Comparison of ENCODE assay signal across 27 cellular contexts in the genomic region with DNA sequence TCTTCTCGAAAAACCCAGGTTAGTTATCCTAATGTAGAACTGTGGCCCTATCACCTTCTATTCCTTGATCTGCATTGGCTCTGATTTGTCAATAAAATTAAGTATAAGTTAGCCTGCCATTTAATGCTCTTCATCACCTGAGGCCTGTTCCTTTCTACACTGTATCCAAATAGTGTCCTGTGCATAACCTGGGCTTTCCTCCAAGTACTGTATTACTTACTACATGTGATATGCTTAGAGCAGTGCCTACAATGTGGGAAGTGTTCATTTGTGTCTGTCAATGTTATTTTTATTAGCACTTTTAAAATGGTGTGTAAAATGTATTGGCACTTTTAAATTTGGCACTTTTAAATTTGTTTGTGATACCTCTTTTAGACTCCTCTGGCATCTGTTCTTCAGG.
"Had no signal": no experiment of that assay in that cellular context is flagged by ENCODE, and none has a peak within 500 bp of the region (broad histone marks: within the 10 kb centered on the region; RNA-seq: fewer than 3 reads in every experiment).

No MANE protein-coding gene starts in this region.

- H3K9me3 ChIP-seq: gastrocnemius medialis, left ventricle myocardium inferior, lower lobe of right lung, ovary, psoas muscle, right lobe of liver, thyroid gland, vagina had no signal

- H2AFZ ChIP-seq: hepatocyte had no signal

- H3K4me3 ChIP-seq: gastrocnemius medialis, hepatocyte, left ventricle myocardium inferior, lower lobe of right lung, ovary, psoas muscle, right lobe of liver, thyroid gland, vagina had no signal

- ATAC-seq: esophagus mucosa; gastrocnemius medialis; lower lobe of right lung; naive thymus-derived CD8-positive, alpha-beta T cell; psoas muscle; stimulated activated naive CD8-positive, alpha-beta T cell treated with anti-CD3 and anti-CD28 coated beads, Interleukin-15, amount 100 ng/mL, for 72 hours had no signal

- H3K79me2 ChIP-seq: hepatocyte had no signal

- H3K4me1 ChIP-seq: gastrocnemius medialis, lower lobe of right lung, psoas muscle had no signal

- H3K27me3 ChIP-seq: gastrocnemius medialis, hepatocyte, ovary, right lobe of liver, thyroid gland, vagina had no signal

- DNase-seq: effector CD8-positive, alpha-beta T cell; endodermal cell; foreskin fibroblast; gastrocnemius medialis; head of caudate nucleus; kidney; left ventricle myocardium inferior; lower lobe of right lung; naive thymus-derived CD8-positive, alpha-beta T cell; occipital lobe; ovary; posterior cingulate gyrus; psoas muscle; right lobe of liver; small intestine; stimulated activated CD4-positive, alpha-beta T cell treated with anti-CD3 and anti-CD28 coated beads, Interleukin-12 subunit alpha, Interleukin-12 subunit beta, amount 100 ng/mL, for 4 hours; stimulated activated CD4-positive, alpha-beta T cell treated with anti-CD3 and anti-CD28 coated beads, Interleukin-1b, Interleukin-23, amount 100 ng/mL, for 48 hours; stimulated activated CD4-positive, alpha-beta T cell treated with anti-CD3 and anti-CD28 coated beads, Interleukin-4, amount 100 ng/mL, for 1 hour; stimulated activated CD8-positive, alpha-beta memory T cell treated with anti-CD3 and anti-CD28 coated beads, Interleukin-4, amount 100 ng/mL, for 48 hours; stimulated activated naive CD4-positive, alpha-beta T cell; stimulated activated naive CD8-positive, alpha-beta T cell treated with anti-CD3 and anti-CD28 coated beads, Interleukin-15, amount 100 ng/mL, for 72 hours; thyroid gland; trophoblast cell had no signal

- H3K36me3 ChIP-seq: gastrocnemius medialis, ovary, right lobe of liver, vagina had no signal

- H3K4me2 ChIP-seq: hepatocyte had no signal

- H3K27ac ChIP-seq: epithelial cell of prostate, gastrocnemius medialis, hepatocyte, left ventricle myocardium inferior, lower lobe of right lung, ovary, psoas muscle, right lobe of liver, thyroid gland, vagina had no signal
